In the genomic region with DNA sequence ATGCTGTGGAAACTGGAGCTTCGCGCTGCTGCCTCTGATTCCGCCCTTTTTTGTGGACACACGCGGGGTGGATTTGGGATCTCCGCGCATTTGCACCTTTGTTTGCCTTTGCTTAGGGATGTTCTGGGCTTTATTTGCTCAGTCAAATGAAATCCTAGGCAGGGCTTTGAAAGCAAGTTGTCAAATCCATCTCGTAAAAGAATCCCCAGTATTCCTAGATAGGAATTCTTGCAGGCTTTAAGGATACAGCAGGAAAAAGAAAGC, we compare ENCODE assay signal across 8 cellular contexts. TPM values are rescaled to one million over a fixed set of nuclear protein-coding genes. Genes with fewer than 3 reads are reported as not detected.
DNase-seq lines count a peak whose midpoint lies in the region; ATAC-seq, FAIRE-seq and TF ChIP-seq lines count a peak whose summit lies in the region.

No MANE protein-coding gene starts in this region.

- H3K79me2 ChIP-seq in HepG2 (ENCODE audit: insufficient read depth, low read length) = peaks cover 44% of the 10 kb centered on the region

- no peaks in the 10 kb centered on the region for H3K9me3 Mint-ChIP-seq in activated CD4-positive, alpha-beta T cell treated with anti-CD3 and anti-CD28 coated beads, Interleukin-2, amount 10 ng/mL, durations not matched to agents 7 days and 5 days

- no peak for TF ChIP-seq POLR2A in adrenal gland (IDR thresholded peaks at IDR 0.05)
- no peak for TF ChIP-seq POLR2A in HepG2 (IDR thresholded peaks at IDR 0.05; ENCODE audit: insufficient read depth in 1 of 2, low read depth in 2 of 2, low read length in 2 of 2)

- CTCF ChIA-PET in activated CD4-positive, alpha-beta T cell treated with anti-CD3 and anti-CD28 coated beads, Interleukin-2, amount 10 ng/mL, durations not matched to agents 7 days and 5 days (lab: Charles Lee) = interaction anchor here (0.9 to 2.6 kb wide), 3 partner anchors 10 to 537 kb away, joined by 3 to 10 read pairs (median 4); no protein-coding TSS in a partner anchor
- CTCF ChIA-PET in HepG2 (lab: Yijun Ruan, JAX; ENCODE audit: low intra/inter-chr PET ratio, low total read pairs) = no interaction called here

- in situ Hi-C loops in HepG2 (cut with HindIII; ENCODE audit: extremely low pct_ligation_motif_present, low pct_unique_long_range_greater_than_20kb) = no loop called here

- no peak for TF ChIP-seq RAD21 in HepG2 (CRISPR knock-in tag; IDR thresholded peaks at IDR 0.05)

- H3K4me1 ChIP-seq in adrenal gland (replicated peaks in 1 of 2) = peaks cover 12 to 35% of the 10 kb centered on the region in 2 donors
- peaks cover 40% of the 10 kb centered on the region for H3K4me1 ChIP-seq in HepG2 (ENCODE audit: insufficient read depth, low read length)
- peaks cover 7% of the 10 kb centered on the region for H3K4me1 ChIP-seq in thymus (ENCODE audit: control insufficient read depth, insufficient read depth, low read length)

- H3K36me3 Mint-ChIP-seq in activated CD4-positive, alpha-beta T cell treated with anti-CD3 and anti-CD28 coated beads, Interleukin-2, amount 10 ng/mL, durations not matched to agents 7 days and 5 days (ENCODE audit: low read depth) = peaks cover 12% of the 10 kb centered on the region

- intact Hi-C loops in adrenal gland (cut with DNase I) = no loop called here
- intact Hi-C loops in HepG2 (cut with micrococcal nuclease; ENCODE audit: unreplicated experiment) = loop anchor here (5.0 kb wide), 1 partner anchor 287 kb away; the partner anchor contains the start of gene CD164

- H4K20me1 ChIP-seq in HepG2 (ENCODE audit: insufficient read depth, low read length) = peaks cover 12% of the 10 kb centered on the region

- H3K4me3 Mint-ChIP-seq in activated CD4-positive, alpha-beta T cell treated with anti-CD3 and anti-CD28 coated beads, Interleukin-2, amount 10 ng/mL, durations not matched to agents 7 days and 5 days = peak overlapping the region; percentile 92

- POLR2A ChIA-PET in activated CD4-positive, alpha-beta T cell treated with anti-CD3 and anti-CD28 coated beads, Interleukin-2, amount 10 ng/mL, durations not matched to agents 7 days and 5 days (lab: Charles Lee) = interaction anchor here (1.5 kb wide), 1 partner anchor 8 kb away, joined by 8 read pairs; no protein-coding TSS in a partner anchor
- POLR2A ChIA-PET in HepG2 (lab: Yijun Ruan, JAX) = interaction anchor here (0.9 to 2.4 kb wide), 6 partner anchors 126 to 835 kb away, joined by 3 to 13 read pairs (median 4); partner anchors contain the start of genes FOXO3 and SNX3

- H3K27me3 ChIP-seq in adrenal gland = no peaks in the 10 kb centered on the region
- H3K27me3 ChIP-seq in HepG2 (ENCODE audit: control insufficient read depth in 1 of 2, insufficient read depth in 2 of 2, low read length in 2 of 2) = no peaks in the 10 kb centered on the region; a peak in 1 of 5 replicates
- no peaks in the 10 kb centered on the region for H3K27me3 ChIP-seq in thymus (ENCODE audit: control insufficient read depth, insufficient read depth)

- TF ChIP-seq EP300 in HepG2 (IDR thresholded peaks at IDR 0.05; ENCODE audit: low read depth in 2 of 2, low read length in 2 of 2) (no peak), HepG2 (CRISPR knock-in tag; IDR thresholded peaks at IDR 0.05; ENCODE audit: borderline replicate concordance) (no peak)

- H3K4me2 ChIP-seq in HepG2 (ENCODE audit: low read depth, low read length) = peak overlapping the region; percentile 86

- no peak for DNase-seq in activated CD4-positive, alpha-beta T cell treated with anti-CD3 and anti-CD28 coated beads, Interleukin-2, amount 10 ng/mL, durations not matched to agents 7 days and 5 days
- no peak for DNase-seq in activated CD4-positive, alpha-beta T cell treated with anti-CD3 and anti-CD28 coated beads, Interleukin-2, amount 50 U/mL, for 48 hours
- DNase-seq in adrenal gland = no peak
- peak; percentile 20 for DNase-seq in HepG2 (ENCODE audit: low spot score)
- DNase-seq in effector CD4-positive, alpha-beta T cell = no peak
- DNase-seq in HCEC 1CT = no peak
- no peak for DNase-seq in NCI-H187 treated with DMSO at 0.1 percent for 48 hours (lab: John Stamatoyannopoulos, UW)

- peaks cover 59% of the 10 kb centered on the region for H3K4me1 Mint-ChIP-seq in activated CD4-positive, alpha-beta T cell treated with anti-CD3 and anti-CD28 coated beads, Interleukin-2, amount 10 ng/mL, durations not matched to agents 7 days and 5 days

- H3K36me3 ChIP-seq in adrenal gland (replicated peaks in 1 of 2) (no peaks in the 10 kb centered on the region), HepG2 (replicated peaks in 1 of 2; ENCODE audit: control insufficient read depth in 1 of 2, insufficient read depth in 2 of 2, low read length in 2 of 2) (no peaks in the 10 kb centered on the region), thymus (ENCODE audit: control insufficient read depth, insufficient read depth) (no peaks in the 10 kb centered on the region)

- H3K27me3 Mint-ChIP-seq in activated CD4-positive, alpha-beta T cell treated with anti-CD3 and anti-CD28 coated beads, Interleukin-2, amount 10 ng/mL, durations not matched to agents 7 days and 5 days = no peaks in the 10 kb centered on the region

- WGBS in adrenal gland, 4 donors = 0 to 2% (median 0%) methylated on average over 3 to 8 of the region's 8 CpGs
- WGBS in HepG2 (ENCODE audit: low lambda C conversion rate) = 7% methylated on average over 1 of the region's 8 CpGs
- WGBS in thymus = 2% methylated on average over 8 of the region's 8 CpGs

- H3K9ac ChIP-seq in HepG2 (ENCODE audit: insufficient read depth, low read depth, low read length) = peak overlapping the region; percentile 89

- FAIRE-seq in HepG2 (lab: Jason Lieb, UNC) = no peak

- H3K4me3 ChIP-seq in adrenal gland (peak overlapping the region; percentile 4 to 69 (median 42)), HepG2 (replicated peaks in 1 of 3; ENCODE audit: insufficient read depth in 1 of 3, low read depth in 2 of 3, low read length in 3 of 3) (peak overlapping the region; percentile 74 to 98 (median 89)), thymus (ENCODE audit: low read length) (peak overlapping the region; percentile 67)

- H3K9me3 ChIP-seq in adrenal gland (replicated peaks in 1 of 3) (no peaks in the 10 kb centered on the region), HepG2 (ENCODE audit: low read length) (no peaks in the 10 kb centered on the region), thymus (ENCODE audit: control insufficient read depth) (no peaks in the 10 kb centered on the region)

- peak overlapping the region; percentile 44 for H2AFZ ChIP-seq in HepG2 (ENCODE audit: low read length)

- H3K27ac Mint-ChIP-seq in activated CD4-positive, alpha-beta T cell treated with anti-CD3 and anti-CD28 coated beads, Interleukin-2, amount 10 ng/mL, durations not matched to agents 7 days and 5 days = peak overlapping the region; percentile 99

- TF ChIP-seq CTCF in adrenal gland (IDR thresholded peaks at IDR 0.05) (no peak), HepG2 (CRISPR knock-in tag; IDR thresholded peaks at IDR 0.05) (no peak)

- BruUV-seq in HepG2 (replicated peaks; lab: Mats Ljungman, UMichigan) = no TSS peak

- H3K27ac ChIP-seq in adrenal gland = peak overlapping the region; percentile 88 to 98 (median 93)
- peak overlapping the region; percentile 96 for H3K27ac ChIP-seq in HepG2 (ENCODE audit: extremely low read length, insufficient read depth, low read length)
- no peak overlapping the region for H3K27ac ChIP-seq in thymus (ENCODE audit: low read depth)

- no peak for ATAC-seq in HepG2

RNA-seq across cellular contexts. Expression of gene CEP57L1, which starts 0.4 kb away (rescaled TPM):
- 10 to 100 TPM; 17.1 to 22.5 TPM for total RNA-seq in activated CD4-positive, alpha-beta T cell treated with anti-CD3 and anti-CD28 coated beads, Interleukin-2, amount 10 ng/mL, durations not matched to agents 7 days and 5 days
- 10 to 100 TPM in 6 of 8 donors, 1 to 10 TPM in 2; 9.1 to 28.0 (median 13.5) TPM for total RNA-seq in adrenal gland
- polyA plus RNA-seq in adrenal gland = 10 to 100 TPM in 2 of 3 donors, 1 to 10 TPM in 1; 8.6 to 18.7 (median 18.3) TPM
- total RNA-seq in HepG2 (2016; rRNA removed; fragmentation: Illumina TruSeq; extraction: Trizol) = 15.5 and 20.7 TPM in 2 replicates
- 20.5 and 21.1 TPM in 2 replicates for total RNA-seq in HepG2 (2016; cell fraction: cytosol; rRNA removed; fragmentation: Illumina TruSeq; extraction: Trizol; ENCODE audit: low read depth)
- total RNA-seq in HepG2 (2016; cell fraction: insoluble cytoplasmic fraction; rRNA removed; fragmentation: Illumina TruSeq; extraction: Trizol) = 16.4 and 22.3 TPM in 2 replicates
- total RNA-seq in HepG2 (2016; cell fraction: membrane; rRNA removed; fragmentation: Illumina TruSeq; extraction: Trizol) = 12.0 and 13.3 TPM in 2 replicates
- total RNA-seq in HepG2 (2016; cell fraction: nucleus; rRNA removed; fragmentation: Illumina TruSeq; extraction: Trizol) = 12.7 and 13.1 TPM in 2 replicates
- 5.5 and 7.7 TPM in 2 replicates for polyA plus RNA-seq in HepG2 (2011; rRNA removed)
- 2.6 TPM in 2 replicates for polyA plus RNA-seq in HepG2 (2011; cell fraction: cytosol; rRNA removed)
- 3.6 and 5.3 TPM in 2 replicates for polyA plus RNA-seq in HepG2 (2011; cell fraction: nucleus; rRNA removed)
- 3.4 and 6.8 TPM in 2 replicates for polyA plus RNA-seq in HepG2 (2012)
- polyA plus RNA-seq in HepG2 (2016; cell fraction: cytosol; fragmentation: Illumina TruSeq; extraction: Trizol; ENCODE audit: low read depth) = 1.7 and 3.0 TPM in 2 replicates
- polyA plus RNA-seq in HepG2 (2016; cell fraction: insoluble cytoplasmic fraction; fragmentation: Illumina TruSeq; extraction: Trizol; ENCODE audit: low read depth) = 15.9 and 16.9 TPM in 2 replicates
- 4.1 and 4.6 TPM in 2 replicates for polyA plus RNA-seq in HepG2 (2016; cell fraction: membrane; fragmentation: Illumina TruSeq; extraction: Trizol; ENCODE audit: low read depth)
- polyA plus RNA-seq in HepG2 (2016; cell fraction: nucleus; fragmentation: Illumina TruSeq; extraction: Trizol; ENCODE audit: insufficient read depth, low read depth) = 9.7 and 9.9 TPM in 2 replicates
- 3.1 and 14.4 TPM in 2 replicates for polyA minus RNA-seq in HepG2 (2011; rRNA and poly(A)+ RNA removed; ENCODE audit: low replicate concordance)
- 6.2 and 6.4 TPM in 2 replicates for polyA minus RNA-seq in HepG2 (2011; cell fraction: cytosol; rRNA and poly(A)+ RNA removed)
- polyA minus RNA-seq in HepG2 (2011; cell fraction: nucleus; rRNA and poly(A)+ RNA removed) = 15.9 and 20.3 TPM in 2 replicates
- polyA plus RNA-seq in thymus = 9.9 TPM

RNA-seq across cellular contexts. Expression of gene SESN1, which starts 1.1 kb away (rescaled TPM):
- total RNA-seq in activated CD4-positive, alpha-beta T cell treated with anti-CD3 and anti-CD28 coated beads, Interleukin-2, amount 10 ng/mL, durations not matched to agents 7 days and 5 days = 10 to 100 TPM; 19.9 to 21.6 TPM
- total RNA-seq in adrenal gland (10 to 100 TPM; 24.0 to 72.7 (median 43.8) TPM), HepG2 (2016; rRNA removed; fragmentation: Illumina TruSeq; extraction: Trizol) (44.7 and 52.1 TPM in 2 replicates)
- polyA plus RNA-seq in adrenal gland (10 to 100 TPM; 14.2 to 28.9 (median 25.1) TPM), HepG2 (2011; rRNA removed) (20.6 and 24.9 TPM in 2 replicates), thymus (76.9 TPM)
- total RNA-seq in HepG2 (2016; cell fraction: cytosol; rRNA removed; fragmentation: Illumina TruSeq; extraction: Trizol; ENCODE audit: low read depth) = 5.9 and 6.4 TPM in 2 replicates
- total RNA-seq in HepG2 (2016; cell fraction: insoluble cytoplasmic fraction; rRNA removed; fragmentation: Illumina TruSeq; extraction: Trizol) = 44.0 and 53.7 TPM in 2 replicates
- total RNA-seq in HepG2 (2016; cell fraction: membrane; rRNA removed; fragmentation: Illumina TruSeq; extraction: Trizol) = 18.5 and 19.2 TPM in 2 replicates
- 41.0 and 44.1 TPM in 2 replicates for total RNA-seq in HepG2 (2016; cell fraction: nucleus; rRNA removed; fragmentation: Illumina TruSeq; extraction: Trizol)
- 8.7 and 12.4 TPM in 2 replicates for polyA plus RNA-seq in HepG2 (2011; cell fraction: cytosol; rRNA removed)
- 18.6 and 19.8 TPM in 2 replicates for polyA plus RNA-seq in HepG2 (2011; cell fraction: nucleus; rRNA removed)
- 16.9 and 20.3 TPM in 2 replicates for polyA plus RNA-seq in HepG2 (2012)
- polyA plus RNA-seq in HepG2 (2016; cell fraction: cytosol; fragmentation: Illumina TruSeq; extraction: Trizol; ENCODE audit: low read depth) = 3.6 TPM in 2 replicates
- polyA plus RNA-seq in HepG2 (2016; cell fraction: insoluble cytoplasmic fraction; fragmentation: Illumina TruSeq; extraction: Trizol; ENCODE audit: low read depth) = 46.8 and 47.5 TPM in 2 replicates
- polyA plus RNA-seq in HepG2 (2016; cell fraction: membrane; fragmentation: Illumina TruSeq; extraction: Trizol; ENCODE audit: low read depth) = 9.9 and 10.9 TPM in 2 replicates
- polyA plus RNA-seq in HepG2 (2016; cell fraction: nucleus; fragmentation: Illumina TruSeq; extraction: Trizol; ENCODE audit: insufficient read depth, low read depth) = 40.6 and 43.2 TPM in 2 replicates
- 15.1 and 39.9 TPM in 2 replicates for polyA minus RNA-seq in HepG2 (2011; rRNA and poly(A)+ RNA removed; ENCODE audit: low replicate concordance)
- 14.2 and 14.6 TPM in 2 replicates for polyA minus RNA-seq in HepG2 (2011; cell fraction: cytosol; rRNA and poly(A)+ RNA removed)
- polyA minus RNA-seq in HepG2 (2011; cell fraction: nucleus; rRNA and poly(A)+ RNA removed) = 66.0 and 72.1 TPM in 2 replicates
